Comparison of ENCODE assay signal across 19 cellular contexts in genomic region chr2:112301171-112301584, GRCh38. TPM values are rescaled to one million over a fixed set of nuclear protein-coding genes. Genes with fewer than 3 reads are reported as not detected.
A peak's percentile ranks its signal among the peaks of the same experiment; 100 is the strongest.
DNase-seq lines count a peak whose midpoint lies in the region; ATAC-seq and TF ChIP-seq lines count a peak whose summit lies in the region.
"Had no signal": no experiment of that assay in that cellular context is flagged by ENCODE, and none has a peak within 500 bp of the region (broad histone marks: within the 10 kb centered on the region; RNA-seq: fewer than 3 reads in every experiment).

No MANE protein-coding gene starts in this region.

- no peak overlapping the region for H3K27ac ChIP-seq in effector memory CD4-positive, alpha-beta T cell (ENCODE audit: insufficient read depth, low read length, poor library complexity, severe bottlenecking)
- H3K27ac ChIP-seq in SJCRH30 = no peak overlapping the region
- H3K27ac ChIP-seq: BLaER1 treated with 17β-estradiol and CSF1 and Interleukin-3, amounts not matched to agents 10 nM and 100 nM; Peyer's patch; sigmoid colon; suprapubic skin had no signal

- H3K27me3 ChIP-seq in effector memory CD4-positive, alpha-beta T cell (replicated peaks; ENCODE audit: control insufficient read depth, insufficient read depth, low read length, poor library complexity, severe bottlenecking) = no peaks in the 10 kb centered on the region
- H3K27me3 ChIP-seq in SJCRH30 = no peaks in the 10 kb centered on the region
- H3K27me3 ChIP-seq: adrenal gland; BLaER1 treated with 17β-estradiol and CSF1 and Interleukin-3, amounts not matched to agents 10 nM and 100 nM; Peyer's patch; sigmoid colon; suprapubic skin had no signal

- peak; percentile 65 for DNase-seq in EL
- peak; percentile 12 for DNase-seq in OCI-M1 (lab: John Stamatoyannopoulos, UW)
- peak; percentile 72 for DNase-seq in choroid plexus epithelial cell (ENCODE audit: low read depth)
- no peak for DNase-seq in omental fat pad (ENCODE audit: low spot score)
- DNase-seq in effector memory CD4-positive, alpha-beta T cell = no peak
- DNase-seq in SJCRH30 = no peak
- DNase-seq: adrenal gland; cortex of kidney; glutamatergic neuron; KG1; NCI-H1092 treated with DMSO at 0.1 percent for 48 hours; NCI-H748 treated with DMSO at 0.1 percent for 48 hours; Peyer's patch; sigmoid colon; stimulated activated CD4-positive, alpha-beta T cell treated with anti-CD3 and anti-CD28 coated beads, Interleukin-2, amount 100 ng/mL, for 48 hours had no signal

- ATAC-seq in omental fat pad (ENCODE audit: low FRiP score) = peak; percentile 90
- ATAC-seq in GM18909 (IDR thresholded peaks at IDR 0.05; ENCODE audit: poor library complexity, unreplicated experiment) = no peak
- ATAC-seq: WTC11 had no signal

- H3K9me3 ChIP-seq in effector memory CD4-positive, alpha-beta T cell (ENCODE audit: control insufficient read depth, low read length) = no peaks in the 10 kb centered on the region
- no peaks in the 10 kb centered on the region for H3K9me3 ChIP-seq in SJCRH30 (replicated peaks)
- H3K9me3 ChIP-seq: adrenal gland, Peyer's patch, sigmoid colon, suprapubic skin had no signal

- TF ChIP-seq CTCF in choroid plexus epithelial cell (conservative IDR thresholded peaks at IDR 0.05; ENCODE audit: low read depth, low read length) (no peak), omental fat pad (IDR thresholded peaks at IDR 0.05) (no peak)

- H3K4me3 ChIP-seq in choroid plexus epithelial cell (ENCODE audit: low read depth, low read length) (no peak overlapping the region), SJCRH30 (no peak overlapping the region)
- no peak overlapping the region for H3K4me3 ChIP-seq in effector memory CD4-positive, alpha-beta T cell (ENCODE audit: insufficient read depth, low read depth, low read length, poor library complexity, severe bottlenecking)
- H3K4me3 ChIP-seq: adrenal gland; BLaER1 treated with 17β-estradiol and CSF1 and Interleukin-3, amounts not matched to agents 10 nM and 100 nM; Peyer's patch; sigmoid colon; suprapubic skin had no signal

- peaks cover 13% of the 10 kb centered on the region for H3K36me3 ChIP-seq in effector memory CD4-positive, alpha-beta T cell (ENCODE audit: control insufficient read depth, insufficient read depth, low read length)
- no peaks in the 10 kb centered on the region for H3K36me3 ChIP-seq in SJCRH30
- H3K36me3 ChIP-seq: adrenal gland, Peyer's patch had no signal

- no peaks in the 10 kb centered on the region for H3K4me1 ChIP-seq in effector memory CD4-positive, alpha-beta T cell (ENCODE audit: control insufficient read depth, insufficient read depth, low read length, poor library complexity, severe bottlenecking)
- H3K4me1 ChIP-seq in SJCRH30 = no peaks in the 10 kb centered on the region
- H3K4me1 ChIP-seq: BLaER1 treated with 17β-estradiol and CSF1 and Interleukin-3, amounts not matched to agents 10 nM and 100 nM; Peyer's patch; suprapubic skin had no signal

RNA-seq across cellular contexts. Expression of gene ZC3H6, which starts 25.8 kb away (rescaled TPM):
- total RNA-seq in omental fat pad = 10 to 100 TPM in 1 of 4 donors, 1 to 10 TPM in 3; 3.6 to 24.0 (median 6.8) TPM
- 1.4 and 1.6 TPM in 2 replicates for total RNA-seq in SJCRH30 (2014; rRNA removed; shearing (Covaris generic))

RNA-seq across cellular contexts. Expression of gene ZC3H8, which starts 46.3 kb away (rescaled TPM):
- 10 to 100 TPM; 13.0 to 29.5 (median 22.2) TPM for total RNA-seq in omental fat pad
- 23.4 and 24.1 TPM in 2 replicates for total RNA-seq in SJCRH30 (2014; rRNA removed; shearing (Covaris generic))

Comparison
In these comparisons a context has a peak if more than half of its experiments do, and no peak if none do; other contexts are left out.
1. DNase-seq: peak in EL (single experiment), OCI-M1 (single experiment) and choroid plexus epithelial cell (single experiment); none in omental fat pad (single experiment), effector memory CD4-positive, alpha-beta T cell (0 of 3) and SJCRH30 (0 of 2).